ENCODE assay signal across 9 cellular contexts in genomic region chrX:125203737-125204578, GRCh38.
DNase-seq lines count a peak whose midpoint lies in the region; ATAC-seq and TF ChIP-seq lines count a peak whose summit lies in the region.
"Had no signal": no experiment of that assay in that cellular context is flagged by ENCODE, and none has a peak within 500 bp of the region (broad histone marks: within the 10 kb centered on the region; RNA-seq: fewer than 3 reads in every experiment).

No MANE protein-coding gene starts in this region.

- H3K4me1 Mint-ChIP-seq in MCF 10A (ENCODE audit: insufficient read depth, unreplicated experiment), result peaks cover 5% of the 10 kb centered on the region

- no peaks in the 10 kb centered on the region for H3K36me3 Mint-ChIP-seq in MCF 10A (ENCODE audit: insufficient read depth, unreplicated experiment)

- TF ChIP-seq CTCF in MCF 10A (IDR thresholded peaks at IDR 0.05; ENCODE audit: unreplicated experiment) (no peak), GM13977 (IDR thresholded peaks at IDR 0.05; ENCODE audit: extremely low read depth, insufficient read depth, missing control alignments) (no peak)

- in situ Hi-C loops in GM13977 (cut with MboI; ENCODE audit: low pct_unique_long_range_greater_than_20kb, low sequenced_read_pairs, unreplicated experiment), result no loop called here

- H3K4me3 ChIP-seq in subcutaneous abdominal adipose tissue (ENCODE audit: low read depth in 1 of 5, low read length in 5 of 5), result peak overlapping the region; percentile 61 to 75 (median 66)

- BruUV-seq in MCF 10A (replicated peaks; lab: Mats Ljungman, UMichigan), result TSS peak; percentile 16

- H3K9me3 ChIP-seq in subcutaneous abdominal adipose tissue (ENCODE audit: control insufficient read depth in 5 of 5, low read length in 5 of 5), result no peaks in the 10 kb centered on the region

- no peak overlapping the region for H3K27ac Mint-ChIP-seq in MCF 10A (ENCODE audit: low read depth, unreplicated experiment)
- H3K27ac Mint-ChIP-seq: activated naive CD4-positive, alpha-beta T cell treated with anti-CD3 and anti-CD28 coated beads, Interleukin-2, amount 50 U/mL, for 72 hours had no signal

- peaks cover 0 to 15% (median 6%) of the 10 kb centered on the region in 5 donors for H3K27me3 ChIP-seq in subcutaneous abdominal adipose tissue (ENCODE audit: control insufficient read depth in 5 of 5, insufficient read depth in 4 of 5, low read length in 5 of 5)

- peaks cover 7% of the 10 kb centered on the region for H3K9me3 Mint-ChIP-seq in MCF 10A (ENCODE audit: unreplicated experiment)
- H3K9me3 Mint-ChIP-seq: activated naive CD4-positive, alpha-beta T cell treated with anti-CD3 and anti-CD28 coated beads, Interleukin-2, amount 50 U/mL, for 72 hours had no signal

- POLR2A ChIA-PET in MCF 10A (lab: Yijun Ruan, JAX), result interaction anchor here (0.6 to 3.4 kb wide), 7 partner anchors 10 to 1242 kb away, joined by 3 to 14 read pairs (median 3); no protein-coding TSS in a partner anchor

- no peak for ATAC-seq in GM18868 (IDR thresholded peaks at IDR 0.05; ENCODE audit: unreplicated experiment)

- no peak overlapping the region for H3K27ac ChIP-seq in subcutaneous abdominal adipose tissue (ENCODE audit: low read depth, low read length)

- H3K27me3 Mint-ChIP-seq in MCF 10A (ENCODE audit: insufficient read depth, unreplicated experiment), result no peaks in the 10 kb centered on the region

- H3K4me1 ChIP-seq in subcutaneous abdominal adipose tissue (ENCODE audit: control insufficient read depth in 5 of 5, insufficient read depth in 5 of 5, low read length in 5 of 5), result peaks cover 0 to 24% (median 9%) of the 10 kb centered on the region in 5 donors

- no peaks in the 10 kb centered on the region for H3K36me3 ChIP-seq in subcutaneous abdominal adipose tissue (ENCODE audit: control insufficient read depth in 5 of 5, insufficient read depth in 5 of 5, low read length in 5 of 5)

- H3K9ac ChIP-seq in subcutaneous abdominal adipose tissue (ENCODE audit: low read length in 5 of 5), result peak overlapping the region in 2 of 5 donors; percentile 24 to 35

- DNase-seq in COLO668 (lab: John Stamatoyannopoulos, UW; ENCODE audit: unreplicated experiment) (peak; percentile 71), NCI-H2029 (lab: John Stamatoyannopoulos, UW) (peak; percentile 72), MCF 10A (ENCODE audit: unreplicated experiment) (no peak), left kidney (ENCODE audit: low read depth, low spot score) (peak; percentile 88), GM13977 (ENCODE audit: low spot score) (no peak), ureter (ENCODE audit: low spot score) (no peak)

- intact Hi-C loops in MCF 10A (cut with micrococcal nuclease), result no loop called here

- CTCF ChIA-PET in MCF 10A (lab: Yijun Ruan, JAX), result interaction anchor here (0.6 to 1.4 kb wide), 4 partner anchors 72 to 878 kb away, joined by 3 to 5 read pairs (median 5); no protein-coding TSS in a partner anchor

- H3K4me3 Mint-ChIP-seq in MCF 10A (ENCODE audit: unreplicated experiment), result peak overlapping the region; percentile 77

Comparison
In these comparisons a context has a peak if more than half of its experiments do, and no peak if none do; other contexts are left out.
1. DNase-seq: peak in COLO668 (single experiment), NCI-H2029 (single experiment) and left kidney (single experiment); none in MCF 10A (single experiment), GM13977 (single experiment) and ureter (single experiment).